Comparison of ENCODE assay signal across 8 cellular contexts in genomic region chr20:63309261-63310071, GRCh38.
DNase-seq lines count a peak whose midpoint lies in the region; ATAC-seq and TF ChIP-seq lines count a peak whose summit lies in the region.

No MANE protein-coding gene starts in this region.

- ATAC-seq in SK-N-SH treated with all-trans-retinoic acid at 6 μM for 48 hours: peak; percentile 88
- ATAC-seq in GM21786 (IDR thresholded peaks at IDR 0.05; ENCODE audit: unreplicated experiment): no peak
- no peak for ATAC-seq in GM21367 (IDR thresholded peaks at IDR 0.05; ENCODE audit: unreplicated experiment)
- no peak for ATAC-seq in HG03457 (IDR thresholded peaks at IDR 0.05; ENCODE audit: unreplicated experiment)

- H3K27me3 Mint-ChIP-seq in nephron progenitor cell (ENCODE audit: low read depth, poor library complexity): peaks cover 4% of the 10 kb centered on the region

- H3K9me3 ChIP-seq in HEK293 (ENCODE audit: control insufficient read depth, insufficient read depth, low read depth, low read length): no peaks in the 10 kb centered on the region

- TF ChIP-seq CTCF in HEK293 (tag by site-specific recombination; IDR thresholded peaks at IDR 0.05) (peak; percentile 86), epithelial cell of esophagus (IDR thresholded peaks at IDR 0.05; ENCODE audit: insufficient read depth, low read depth, low read length, missing control alignments) (peak; percentile 69), nephron progenitor cell (IDR thresholded peaks at IDR 0.05) (peak; percentile 94)

- no peak overlapping the region for H3K4me3 Mint-ChIP-seq in nephron progenitor cell

- CTCF ChIA-PET in HEK293 (lab: Yijun Ruan, JAX): interaction anchor here (0.6 to 4.9 kb wide), 19 partner anchors 9 to 751 kb away, joined by 3 to 89 read pairs (median 5); partner anchors contain the start of gene COL20A1

- DNase-seq in COR-L47 (lab: John Stamatoyannopoulos, UW) (peak; percentile 44), epithelial cell of esophagus (ENCODE audit: low read depth) (peak; percentile 14), nephron progenitor cell (peak; percentile 77)

- no peaks in the 10 kb centered on the region for H3K36me3 ChIP-seq in HEK293 (ENCODE audit: control insufficient read depth in 2 of 2, insufficient read depth in 1 of 2, low read length in 2 of 2)

- no peak overlapping the region for H3K27ac ChIP-seq in HEK293 (ENCODE audit: extremely low read depth, low read depth, low read length)

- H3K4me1 ChIP-seq in HEK293 (ENCODE audit: control insufficient read depth, insufficient read depth, low read length): no peaks in the 10 kb centered on the region

- no peaks in the 10 kb centered on the region for H3K9me3 Mint-ChIP-seq in nephron progenitor cell

- H3K4me3 ChIP-seq in HEK293 (ENCODE audit: low read depth, low read length): no peak overlapping the region
- no peak overlapping the region for H3K4me3 ChIP-seq in epithelial cell of esophagus (ENCODE audit: low read length)

- POLR2A ChIA-PET in HEK293 (lab: Yijun Ruan, JAX): interaction anchor here (1.0 to 1.2 kb wide), 2 partner anchors 37 to 71 kb away, joined by 3 to 4 read pairs; partner anchors contain the start of gene ARFGAP1

- no peak overlapping the region for H3K27ac Mint-ChIP-seq in nephron progenitor cell

- H3K36me3 Mint-ChIP-seq in nephron progenitor cell (ENCODE audit: low read depth): no peaks in the 10 kb centered on the region

- H3K4me1 Mint-ChIP-seq in nephron progenitor cell: peaks cover 4% of the 10 kb centered on the region

TF ChIP-seq in HEK293, 187 proteins besides CTCF, POLR2A, EP300 and RAD21 (continues in another document):
- TF ChIP-seq, protein P1, sequence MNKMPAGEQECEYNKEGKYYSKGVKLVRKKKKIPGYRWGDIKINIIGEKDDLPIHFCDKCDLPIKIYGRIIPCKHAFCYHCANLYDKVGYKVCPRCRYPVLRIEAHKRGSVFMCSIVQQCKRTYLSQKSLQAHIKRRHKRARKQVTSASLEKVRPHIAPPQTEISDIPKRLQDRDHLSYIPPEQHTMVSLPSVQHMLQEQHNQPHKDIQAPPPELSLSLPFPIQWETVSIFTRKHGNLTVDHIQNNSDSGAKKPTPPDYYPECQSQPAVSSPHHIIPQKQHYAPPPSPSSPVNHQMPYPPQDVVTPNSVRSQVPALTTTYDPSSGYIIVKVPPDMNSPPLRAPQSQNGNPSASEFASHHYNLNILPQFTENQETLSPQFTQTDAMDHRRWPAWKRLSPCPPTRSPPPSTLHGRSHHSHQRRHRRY (tag by site-specific recombination; IDR thresholded peaks at IDR 0.05): no peak
- TF ChIP-seq, protein P2, sequence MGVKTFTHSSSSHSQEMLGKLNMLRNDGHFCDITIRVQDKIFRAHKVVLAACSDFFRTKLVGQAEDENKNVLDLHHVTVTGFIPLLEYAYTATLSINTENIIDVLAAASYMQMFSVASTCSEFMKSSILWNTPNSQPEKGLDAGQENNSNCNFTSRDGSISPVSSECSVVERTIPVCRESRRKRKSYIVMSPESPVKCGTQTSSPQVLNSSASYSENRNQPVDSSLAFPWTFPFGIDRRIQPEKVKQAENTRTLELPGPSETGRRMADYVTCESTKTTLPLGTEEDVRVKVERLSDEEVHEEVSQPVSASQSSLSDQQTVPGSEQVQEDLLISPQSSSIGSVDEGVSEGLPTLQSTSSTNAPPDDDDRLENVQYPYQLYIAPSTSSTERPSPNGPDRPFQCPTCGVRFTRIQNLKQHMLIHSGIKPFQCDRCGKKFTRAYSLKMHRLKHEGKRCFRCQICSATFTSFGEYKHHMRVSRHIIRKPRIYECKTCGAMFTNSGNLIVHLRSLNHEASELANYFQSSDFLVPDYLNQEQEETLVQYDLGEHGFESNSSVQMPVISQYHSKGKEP (tag by site-specific recombination; IDR thresholded peaks at IDR 0.05): no peak
- no peak for TF ChIP-seq ZNF623 (tag by site-specific recombination; IDR thresholded peaks at IDR 0.05)
- no peak for TF ChIP-seq ZNF561 (tag by site-specific recombination; IDR thresholded peaks at IDR 0.05; ENCODE audit: borderline replicate concordance)
- no peak for TF ChIP-seq TRIM28 (IDR thresholded peaks at IDR 0.05; ENCODE audit: borderline replicate concordance, low read length)
- peak; percentile 78 for TF ChIP-seq ZNF600 (tag by site-specific recombination; IDR thresholded peaks at IDR 0.05)
- no peak for TF ChIP-seq ZNF776 (tag by site-specific recombination; IDR thresholded peaks at IDR 0.05; ENCODE audit: borderline replicate concordance)
- TF ChIP-seq GLIS2 (tag by site-specific recombination; IDR thresholded peaks at IDR 0.05): peak; percentile 64
- TF ChIP-seq ZNF629 (tag by site-specific recombination; IDR thresholded peaks at IDR 0.05): no peak
- TF ChIP-seq ZNF654 (tag by site-specific recombination; IDR thresholded peaks at IDR 0.05; ENCODE audit: low read depth): peak; percentile 43
- TF ChIP-seq ZNF394 (tag by site-specific recombination; IDR thresholded peaks at IDR 0.05; ENCODE audit: borderline replicate concordance): peak; percentile 58; the same call in 1 of the 2 replicates
- TF ChIP-seq ZNF544 (tag by site-specific recombination; IDR thresholded peaks at IDR 0.05): no peak
- TF ChIP-seq ZNF2 (tag by site-specific recombination; IDR thresholded peaks at IDR 0.05): 0 out of 2 replicates have a peak, but pooled peaks have one; percentile 56
- TF ChIP-seq TCF7L2 (IDR thresholded peaks at IDR 0.05; ENCODE audit: borderline replicate concordance, low read depth, low read length): no peak
- TF ChIP-seq SP2 (tag by site-specific recombination; IDR thresholded peaks at IDR 0.05): no peak

TF ChIP-seq in SK-N-SH treated with all-trans-retinoic acid at 6 μM for 48 hours, 23 proteins besides CTCF, POLR2A, EP300 and RAD21:
- TF ChIP-seq ZFP30 (CRISPR knock-in tag; IDR thresholded peaks at IDR 0.05): no peak
- no peak for TF ChIP-seq RARB (CRISPR knock-in tag; IDR thresholded peaks at IDR 0.05)
- no peak for TF ChIP-seq SNAI2 (CRISPR knock-in tag; IDR thresholded peaks at IDR 0.05)
- TF ChIP-seq ARNTL (CRISPR knock-in tag; IDR thresholded peaks at IDR 0.05; ENCODE audit: borderline replicate concordance, low read depth): no peak
- TF ChIP-seq PATZ1 (CRISPR knock-in tag; IDR thresholded peaks at IDR 0.05; ENCODE audit: borderline replicate concordance): no peak
- TF ChIP-seq TOX (CRISPR knock-in tag; IDR thresholded peaks at IDR 0.05; ENCODE audit: borderline replicate concordance): no peak

Comparison
In these comparisons a context has a peak if more than half of its experiments do, and no peak if none do; other contexts are left out.
1. DNase-seq: peak in every context shown above with its lines; median percentile 77 in nephron progenitor cell; 44 in COR-L47; 14 in epithelial cell of esophagus.